In genomic region chr6:162582381-162582780, GRCh38 we compare ENCODE assay signal across 27 cellular contexts.
A peak's percentile ranks its signal among the peaks of the same experiment; 100 is the strongest.
DNase-seq lines count a peak whose midpoint lies in the region.
"Had no signal": no experiment of that assay in that cellular context is flagged by ENCODE, and none has a peak within 500 bp of the region (broad histone marks: within the 10 kb centered on the region; RNA-seq: fewer than 3 reads in every experiment).

No MANE protein-coding gene starts in this region.

- H3K9ac ChIP-seq in SK-N-MC (ENCODE audit: insufficient read length) = no peak overlapping the region
- H3K9ac ChIP-seq: BLaER1; BLaER1 treated with 17β-estradiol and CSF1 and Interleukin-3, amounts not matched to agents 10 nM and 100 nM had no signal

- no peaks in the 10 kb centered on the region for H3K36me3 ChIP-seq in SK-N-MC (ENCODE audit: insufficient read depth, low read length)
- H3K36me3 ChIP-seq: BE2C; BLaER1; BLaER1 treated with 17β-estradiol and CSF1 and Interleukin-3, amounts not matched to agents 10 nM and 100 nM had no signal

- H3K27ac ChIP-seq in SK-N-MC = no peak overlapping the region
- H3K27ac ChIP-seq: 22Rv1; A549; BLaER1; BLaER1 treated with 17β-estradiol and CSF1 and Interleukin-3, amounts not matched to agents 10 nM and 100 nM; C4-2B had no signal

- intact Hi-C loops in posterior cingulate gyrus (cut with DNase I) = no loop called here

- H3K9me3 ChIP-seq in SK-N-MC (ENCODE audit: low read depth, low read length) = no peaks in the 10 kb centered on the region
- H3K9me3 ChIP-seq: A549; BE2C; BLaER1; BLaER1 treated with 17β-estradiol and CSF1 and Interleukin-3, amounts not matched to agents 10 nM and 100 nM; Caco-2 had no signal

- DNase-seq in SK-N-MC (ENCODE audit: low read depth, low spot score) (no peak), posterior cingulate gyrus (no peak)
- DNase-seq: 8988T; ACHN; AML-193; BE2C; C1 segment of cervical spinal cord; Caco-2; Calu3; CD4-positive, alpha-beta memory T cell; CD4-positive, alpha-beta T cell; CD4-positive, CD25-positive, alpha-beta regulatory T cell; CD8-positive, alpha-beta memory T cell; CD8-positive, alpha-beta T cell; COR-L47; DMS 273 treated with DMSO at 0.1 percent for 48 hours; DMS153; DMS53; DMS79; DMS79 treated with DMSO at 0.1 percent for 48 hours; DND-41; EL had no signal

- peak overlapping the region; percentile 43; the same call in 1 of the 2 replicates for H3K4me3 ChIP-seq in SK-N-MC
- H3K4me3 ChIP-seq: A549; BLaER1; BLaER1 treated with 17β-estradiol and CSF1 and Interleukin-3, amounts not matched to agents 10 nM and 100 nM had no signal
